ENCODE assay signal across 8 cellular contexts in genomic region chr5:41924526-41924871, GRCh38. TPM values are rescaled to one million over a fixed set of nuclear protein-coding genes. Genes with fewer than 3 reads are reported as not detected.
DNase-seq lines count a peak whose midpoint lies in the region; ATAC-seq and TF ChIP-seq lines count a peak whose summit lies in the region.

No MANE protein-coding gene starts in this region.

- CTCF ChIA-PET in T-cell (lab: Charles Lee), result interaction anchor here (0.8 to 1.5 kb wide), 7 partner anchors 14 to 68 kb away, joined by 3 to 13 read pairs (median 3); partner anchors contain the start of genes OXCT1 (in 1 of the 2) and RIMOC1 (in 1 of the 2)

- no peaks in the 10 kb centered on the region for H4K20me1 ChIP-seq in fibroblast of lung (ENCODE audit: control insufficient read depth, extremely low read depth, insufficient read depth, low read length)

- ATAC-seq in T-cell (replicated peaks in 1 of 4) (no peak), HG03280 (IDR thresholded peaks at IDR 0.05; ENCODE audit: unreplicated experiment) (no peak), HG02642 (IDR thresholded peaks at IDR 0.05; ENCODE audit: poor library complexity, unreplicated experiment) (no peak), GM21390 (IDR thresholded peaks at IDR 0.05; ENCODE audit: unreplicated experiment) (no peak)

- no peaks in the 10 kb centered on the region for H3K9me3 ChIP-seq in fibroblast of lung (ENCODE audit: control insufficient read depth, insufficient read depth, low read depth, low read length)

- peak overlapping the region; percentile 98 for H3K9ac ChIP-seq in fibroblast of lung (ENCODE audit: insufficient read depth, low read length)

- H3K27me3 Mint-ChIP-seq in T-cell, result no peaks in the 10 kb centered on the region

- peaks cover 2% of the 10 kb centered on the region for H3K36me3 ChIP-seq in fibroblast of lung (ENCODE audit: control insufficient read depth, insufficient read depth, low read length)

- TF ChIP-seq CTCF in GM12864 (IDR thresholded peaks at IDR 0.05; ENCODE audit: low read depth, low read length, missing control alignments) (no peak), fibroblast of lung (conservative IDR thresholded peaks at IDR 0.05 in 1 of 2, IDR thresholded peaks at IDR 0.05 in 1 of 2; ENCODE audit: low read depth in 1 of 2, low read length in 2 of 2) (no peak)

- H3K36me3 Mint-ChIP-seq in T-cell, result peaks cover 20% of the 10 kb centered on the region

- H3K4me2 ChIP-seq in fibroblast of lung (ENCODE audit: extremely low read depth, insufficient read depth, low read length), result peak overlapping the region; percentile 95

- peaks cover 3% of the 10 kb centered on the region for H3K4me1 ChIP-seq in fibroblast of lung (ENCODE audit: control insufficient read depth, extremely low read depth, insufficient read depth, low read length)

- H3K4me3 ChIP-seq in GM12864 (ENCODE audit: low read depth, low read length) (peak overlapping the region; percentile 97), fibroblast of lung (replicated peaks in 1 of 4; ENCODE audit: control extremely low read depth in 1 of 4, insufficient read depth in 1 of 4, low read depth in 3 of 4, low read length in 4 of 4) (peak overlapping the region; percentile 68 to 80 (median 72)), skeletal muscle cell (ENCODE audit: low read depth, low read length) (peak overlapping the region; percentile 76)

- H3K27ac Mint-ChIP-seq in T-cell, result peak overlapping the region; percentile 93 to 98

- no peaks in the 10 kb centered on the region for H3K27me3 ChIP-seq in fibroblast of lung (ENCODE audit: control insufficient read depth, insufficient read depth, low read length)

- H3K4me3 Mint-ChIP-seq in T-cell, result peak overlapping the region; percentile 82 to 90 (median 90)

- H3K79me2 ChIP-seq in fibroblast of lung (ENCODE audit: control insufficient read depth, insufficient read depth, low read length), result no peaks in the 10 kb centered on the region

- peak overlapping the region; percentile 93 for H3K27ac ChIP-seq in fibroblast of lung (ENCODE audit: insufficient read depth, low read length)

- H2AFZ ChIP-seq in fibroblast of lung (ENCODE audit: low read length), result peak overlapping the region; percentile 97

- H3K9me3 Mint-ChIP-seq in T-cell, result no peaks in the 10 kb centered on the region

- peaks cover 19 to 39% (median 30%) of the 10 kb centered on the region in 3 donors for H3K4me1 Mint-ChIP-seq in T-cell

- POLR2A ChIA-PET in T-cell (lab: Charles Lee), result interaction anchor here in 1 of 2 donors (0.6 to 2.0 kb wide), 5 partner anchors 20 to 1560 kb away, joined by 3 to 22 read pairs (median 3); partner anchors contain the start of genes RIMOC1 and TMEM267

- DNase-seq in GM12864 (ENCODE audit: low read depth) (no peak), T-cell (no peak), fibroblast of lung (ENCODE audit: low read depth in 2 of 2) (no peak), skeletal muscle cell (ENCODE audit: low read depth) (no peak), T-helper 9 cell (no peak)

RNA-seq across cellular contexts. Expression of gene FBXO4, which starts 0.6 kb away (rescaled TPM):
- total RNA-seq in T-cell (10 to 100 TPM; 11.3 to 17.3 (median 13.7) TPM), fibroblast of lung (13.4 and 14.1 TPM in 2 replicates)
- polyA plus RNA-seq in fibroblast of lung, result 12.4 and 14.9 TPM in 2 replicates
- 8.1 and 8.9 TPM in 2 replicates for polyA plus RNA-seq in fibroblast of lung (2012)
- polyA minus RNA-seq in fibroblast of lung (ENCODE audit: low replicate concordance), result 1.5 TPM in 1 of 2 replicates, not detected in the other

RNA-seq across cellular contexts. Expression of gene RIMOC1, which starts 20.4 kb away (rescaled TPM):
- 10 to 100 TPM; 15.0 to 30.4 (median 28.0) TPM for total RNA-seq in T-cell
- 16.2 and 22.5 TPM in 2 replicates for total RNA-seq in fibroblast of lung
- 41.7 and 43.6 TPM in 2 replicates for polyA plus RNA-seq in fibroblast of lung
- polyA plus RNA-seq in fibroblast of lung (2012), result 13.2 and 15.7 TPM in 2 replicates
- polyA minus RNA-seq in fibroblast of lung (ENCODE audit: low replicate concordance), result 6.5 and 9.0 TPM in 2 replicates

RNA-seq across cellular contexts. Expression of gene OXCT1, which starts 54.3 kb away (rescaled TPM):
- total RNA-seq in T-cell (10 to 100 TPM; 24.7 to 26.5 (median 26.0) TPM), fibroblast of lung (32.4 and 56.3 TPM in 2 replicates)
- polyA plus RNA-seq in fibroblast of lung, result 35.7 and 50.6 TPM in 2 replicates
- polyA plus RNA-seq in fibroblast of lung (2012), result 30.0 and 49.4 TPM in 2 replicates
- 6.1 and 7.0 TPM in 2 replicates for polyA minus RNA-seq in fibroblast of lung (ENCODE audit: low replicate concordance)
